Comparison of ENCODE assay signal across 8 cellular contexts in genomic region chr1:121118480-121118824, GRCh38.
DNase-seq lines count a peak whose midpoint lies in the region; ATAC-seq and TF ChIP-seq lines count a peak whose summit lies in the region.
"Not testable (repeated sequence)": the region's sequence is repeated elsewhere in the genome, so short reads cannot be mapped to it uniquely, and the experiment has no call there.

No MANE protein-coding gene starts in this region.

- DNase-seq in CD14-positive monocyte (ENCODE audit: low spot score); activated T-cell treated with anti-CD3 and anti-CD28 coated beads, Interleukin-2, amount 50 U/mL, for 72 hours; left lung; psoas muscle; suprapubic skin (ENCODE audit: low spot score in 2 of 2): not testable (repeated sequence)
- DNase-seq in choroid plexus epithelial cell (ENCODE audit: low read depth): peak; percentile 48
- DNase-seq in foreskin keratinocyte: peak in 1 of 2 donors; percentile 2

- intact Hi-C loops in CD14-positive monocyte (cut with micrococcal nuclease); left lung (cut with DNase I); psoas muscle (cut with DNase I): not testable (repeated sequence)

- H3K79me2 ChIP-seq in OCI-LY3 (ENCODE audit: low read length): not testable (repeated sequence)

- not testable (repeated sequence) for H3K36me3 ChIP-seq in OCI-LY3 (replicated peaks; ENCODE audit: low read depth, low read length); left lung; psoas muscle (ENCODE audit: insufficient read depth in 1 of 2, low read depth in 1 of 2); suprapubic skin

- not testable (repeated sequence) for H3K9me3 ChIP-seq in OCI-LY3 (ENCODE audit: insufficient read depth, low read length); left lung; psoas muscle; suprapubic skin

- H3K27ac Mint-ChIP-seq in CD14-positive monocyte; activated T-cell treated with anti-CD3 and anti-CD28 coated beads, Interleukin-2, amount 50 U/mL, for 72 hours: not testable (repeated sequence)

- H3K4me1 Mint-ChIP-seq in CD14-positive monocyte; activated T-cell treated with anti-CD3 and anti-CD28 coated beads, Interleukin-2, amount 50 U/mL, for 72 hours (ENCODE audit: low read depth): not testable (repeated sequence)

- H3K27me3 Mint-ChIP-seq in CD14-positive monocyte (ENCODE audit: low read depth in 3 of 3): peaks cover 0 to 12% (median 4%) of the 10 kb centered on the region in 3 donors
- H3K27me3 Mint-ChIP-seq in activated T-cell treated with anti-CD3 and anti-CD28 coated beads, Interleukin-2, amount 50 U/mL, for 72 hours (ENCODE audit: low read depth): not testable (repeated sequence)

- not testable (repeated sequence) for H3K9ac ChIP-seq in OCI-LY3 (ENCODE audit: low read length)

- not testable (repeated sequence) for TF ChIP-seq EP300 in suprapubic skin (IDR thresholded peaks at IDR 0.05)

- H4K20me1 ChIP-seq in OCI-LY3 (ENCODE audit: insufficient read depth, low read length): not testable (repeated sequence)

- not testable (repeated sequence) for H3K4me2 ChIP-seq in OCI-LY3 (ENCODE audit: low read length)

- H3K4me3 ChIP-seq in OCI-LY3 (ENCODE audit: low read length) (peak overlapping the region; percentile 65), choroid plexus epithelial cell (ENCODE audit: low read depth, low read length) (peak overlapping the region; percentile 54), left lung (peak overlapping the region; percentile 29 to 33), psoas muscle (peak overlapping the region; percentile 58), suprapubic skin (peak overlapping the region; percentile 49)

- TF ChIP-seq CTCF in CD14-positive monocyte (IDR thresholded peaks at IDR 0.05); OCI-LY3 (IDR thresholded peaks at IDR 0.05; ENCODE audit: low read depth, low read length); choroid plexus epithelial cell (conservative IDR thresholded peaks at IDR 0.05; ENCODE audit: low read depth, low read length); foreskin keratinocyte (conservative IDR thresholded peaks at IDR 0.05); left lung (IDR thresholded peaks at IDR 0.05); psoas muscle (IDR thresholded peaks at IDR 0.05); suprapubic skin (IDR thresholded peaks at IDR 0.05): not testable (repeated sequence)

- not testable (repeated sequence) for H3K4me1 ChIP-seq in OCI-LY3 (ENCODE audit: low read length); foreskin keratinocyte; left lung; psoas muscle; suprapubic skin

- H3K4me3 Mint-ChIP-seq in CD14-positive monocyte: peak overlapping the region; percentile 81 to 91
- H3K4me3 Mint-ChIP-seq in activated T-cell treated with anti-CD3 and anti-CD28 coated beads, Interleukin-2, amount 50 U/mL, for 72 hours: peak overlapping the region in 1 of 2 donors; percentile 65

- peak; percentile 33 to 52 for ATAC-seq in activated T-cell treated with anti-CD3 and anti-CD28 coated beads, Interleukin-2, amount 50 U/mL, for 72 hours (replicated peaks in 1 of 2)
- ATAC-seq in foreskin keratinocyte: peak; percentile 9
- peak; percentile 34 for ATAC-seq in left lung
- ATAC-seq in psoas muscle: peak in 3 of 4 donors; percentile 16 to 32 (median 30)

- not testable (repeated sequence) for H3K27ac ChIP-seq in OCI-LY3 (ENCODE audit: low read length); foreskin keratinocyte; psoas muscle; suprapubic skin
- peak overlapping the region; percentile 30 to 69 for H3K27ac ChIP-seq in left lung

- H3K36me3 Mint-ChIP-seq in CD14-positive monocyte; activated T-cell treated with anti-CD3 and anti-CD28 coated beads, Interleukin-2, amount 50 U/mL, for 72 hours (ENCODE audit: insufficient read depth in 2 of 2): not testable (repeated sequence)

- not testable (repeated sequence) for TF ChIP-seq POLR2A in suprapubic skin (IDR thresholded peaks at IDR 0.05)

- WGBS in psoas muscle, 3 donors: 1 to 7% (median 3%) methylated on average over 6 to 16 of the region's 20 CpGs
- WGBS in suprapubic skin: no CpG with 5 or more reads among the region's 20 CpGs

- not testable (repeated sequence) for H3K9me3 Mint-ChIP-seq in CD14-positive monocyte; activated T-cell treated with anti-CD3 and anti-CD28 coated beads, Interleukin-2, amount 50 U/mL, for 72 hours

- H2AFZ ChIP-seq in OCI-LY3 (ENCODE audit: low read depth, low read length): not testable (repeated sequence)

- H3K27me3 ChIP-seq in OCI-LY3 (ENCODE audit: low read depth, low read length); foreskin keratinocyte; left lung; psoas muscle (ENCODE audit: insufficient read depth in 3 of 3, low read length in 2 of 3); suprapubic skin: not testable (repeated sequence)
